In genomic region chr7:29140873-29141468, GRCh38 we compare ENCODE assay signal across 19 cellular contexts. TPM values are rescaled to one million over a fixed set of nuclear protein-coding genes. Genes with fewer than 3 reads are reported as not detected.
A peak's percentile ranks its signal among the peaks of the same experiment; 100 is the strongest.
DNase-seq lines count a peak whose midpoint lies in the region; ATAC-seq, FAIRE-seq and TF ChIP-seq lines count a peak whose summit lies in the region.
"Had no signal": no experiment of that assay in that cellular context is flagged by ENCODE, and none has a peak within 500 bp of the region (broad histone marks: within the 10 kb centered on the region; RNA-seq: fewer than 3 reads in every experiment).

No MANE protein-coding gene starts in this region.

- H3K4me2 ChIP-seq in K562 (ENCODE audit: insufficient read depth, low read length): no peak overlapping the region

- no peak for TF ChIP-seq EP300 in K562 (IDR thresholded peaks at IDR 0.05; ENCODE audit: low read length)

- H4K20me1 ChIP-seq in K562 (replicated peaks; ENCODE audit: control insufficient read depth, insufficient read depth, low read length): no peaks in the 10 kb centered on the region; the same call in 1 of the 2 replicates

- H3K9me3 Mint-ChIP-seq in activated naive CD4-positive, alpha-beta T cell treated with anti-CD3 and anti-CD28 coated beads, Interleukin-2, amount 50 U/mL, for 72 hours: peaks cover 0 to 3% of the 10 kb centered on the region in 2 donors
- H3K9me3 Mint-ChIP-seq: activated T-helper 17 cell treated with anti-CD3 and anti-CD28 coated beads, Interleukin-2, amount 50 U/mL, for 72 hours; effector memory CD8-positive, alpha-beta T cell had no signal

- TF ChIP-seq CTCF in K562 (IDR thresholded peaks at IDR 0.05 in 2 of 3, conservative IDR thresholded peaks at IDR 0.05 in 1 of 3; ENCODE audit: insufficient read depth in 2 of 3, low read depth in 1 of 3, low read length in 3 of 3): no peak

- BruUV-seq in K562 (replicated peaks; lab: Mats Ljungman, UMichigan): no TSS peak

- H3K27me3 ChIP-seq in K562 (ENCODE audit: control insufficient read depth in 2 of 2, insufficient read depth in 2 of 2, low read length in 2 of 2): peaks cover 0 to 4% of the 10 kb centered on the region in 2 experiments; a peak in 2 of 5 replicates

- in situ Hi-C loops in K562 (cut with MboI): no loop called here

- H3K9ac ChIP-seq in K562 (ENCODE audit: insufficient read depth in 1 of 2, low read depth in 2 of 2, low read length in 2 of 2): no peak overlapping the region

- H3K9me3 ChIP-seq in K562 (replicated peaks; ENCODE audit: control insufficient read depth, insufficient read depth, low read depth, low read length): no peaks in the 10 kb centered on the region
- H3K9me3 ChIP-seq: sigmoid colon had no signal

- intact Hi-C loops in K562 (cut with micrococcal nuclease): no loop called here

- no peak for TF ChIP-seq POLR2A in K562 (conservative IDR thresholded peaks at IDR 0.05)
- no peak for TF ChIP-seq POLR2A in GM12891 (IDR thresholded peaks at IDR 0.05; ENCODE audit: low read depth, low read length)

- no peak for FAIRE-seq in K562 (lab: Jason Lieb, UNC)
- FAIRE-seq in GM12891 (lab: Jason Lieb, UNC): no peak
- no peak for FAIRE-seq in HTR-8/SVneo (lab: Jason Lieb, UNC)
- FAIRE-seq: kidney, RCC 7860 had no signal

- POLR2A ChIA-PET in K562 (lab: Yijun Ruan, JAX): no interaction called here

- no peak overlapping the region for H3K4me3 ChIP-seq in K562
- H3K4me3 ChIP-seq: cardiac muscle cell, sigmoid colon had no signal

- no peak overlapping the region for H2AFZ ChIP-seq in K562 (ENCODE audit: low read depth, low read length)

- peak; percentile 60 for DNase-seq in Ammon's horn (ENCODE audit: low spot score)
- peak; percentile 71 for DNase-seq in MV-4-11 (lab: John Stamatoyannopoulos, UW)
- DNase-seq in K562 (ENCODE audit: extremely low read depth in 1 of 4, low spot score in 3 of 4): no peak
- DNase-seq in medulla oblongata (ENCODE audit: extremely low spot score): peak; percentile 52
- no peak for DNase-seq in activated CD4-positive, CD25-positive, alpha-beta regulatory T cell (lab: John Stamatoyannopoulos, UW)
- no peak for DNase-seq in GM12891 (ENCODE audit: insufficient read length, low spot score)
- DNase-seq in activated naive CD4-positive, alpha-beta T cell treated with anti-CD3 and anti-CD28 coated beads, Interleukin-2, amount 50 U/mL, for 72 hours (ENCODE audit: low spot score in 2 of 2): no peak
- no peak for DNase-seq in HTR-8/SVneo (ENCODE audit: insufficient read length, low spot score)
- DNase-seq: activated CD8-positive, alpha-beta memory T cell treated with anti-CD3 and anti-CD28 coated beads for 24 hours; effector memory CD8-positive, alpha-beta T cell; kidney; NCI-H1105 treated with DMSO at 0.1 percent for 48 hours; NCI-H526; sigmoid colon; stimulated activated CD4-positive, alpha-beta T cell treated with anti-CD3 and anti-CD28 coated beads, Interleukin-2, amount 100 ng/mL, for 48 hours; T-cell had no signal

- H3K4me1 ChIP-seq in K562 (replicated peaks in 1 of 2; ENCODE audit: control insufficient read depth in 2 of 2, insufficient read depth in 2 of 2, low read length in 2 of 2): no peaks in the 10 kb centered on the region

- no peak overlapping the region for H3K27ac Mint-ChIP-seq in activated naive CD4-positive, alpha-beta T cell treated with anti-CD3 and anti-CD28 coated beads, Interleukin-2, amount 50 U/mL, for 72 hours
- H3K27ac Mint-ChIP-seq: activated T-helper 17 cell treated with anti-CD3 and anti-CD28 coated beads, Interleukin-2, amount 50 U/mL, for 72 hours; effector memory CD8-positive, alpha-beta T cell; T-cell had no signal

- H3K9me1 ChIP-seq in K562 (ENCODE audit: control insufficient read depth, insufficient read depth, low read length): no peaks in the 10 kb centered on the region

- no peak for TF ChIP-seq RAD21 in K562 (CRISPR knock-in tag; conservative IDR thresholded peaks at IDR 0.05 in 1 of 2, IDR thresholded peaks at IDR 0.05 in 1 of 2)

- ATAC-seq in K562: no peak
- ATAC-seq in activated naive CD4-positive, alpha-beta T cell treated with anti-CD3 and anti-CD28 coated beads, Interleukin-2, amount 50 U/mL, for 72 hours: no peak
- ATAC-seq: activated T-helper 17 cell treated with anti-CD3 and anti-CD28 coated beads, Interleukin-2, amount 50 U/mL, for 72 hours; effector memory CD8-positive, alpha-beta T cell; T-cell had no signal

- no peaks in the 10 kb centered on the region for H3K36me3 Mint-ChIP-seq in activated naive CD4-positive, alpha-beta T cell treated with anti-CD3 and anti-CD28 coated beads, Interleukin-2, amount 50 U/mL, for 72 hours
- H3K36me3 Mint-ChIP-seq: T-cell had no signal

- no peak overlapping the region for H3K27ac ChIP-seq in K562 (ENCODE audit: extremely low read depth, low read depth, low read length)
- H3K27ac ChIP-seq: cardiac muscle cell, sigmoid colon had no signal

- CTCF ChIA-PET in K562 (lab: Yijun Ruan, JAX; ENCODE audit: low intra/inter-chr PET ratio): no interaction called here

- 0% methylated on average over 7 of the region's 7 CpGs for WGBS in K562 (ENCODE audit: insufficient coverage, low coverage, missing lambda C conversion rate)

- no peaks in the 10 kb centered on the region for H3K79me2 ChIP-seq in K562 (ENCODE audit: control insufficient read depth, insufficient read depth, low read length)

- H3K36me3 ChIP-seq in K562 (ENCODE audit: control insufficient read depth, insufficient read depth, low read length): no peaks in the 10 kb centered on the region
- H3K36me3 ChIP-seq: cardiac muscle cell, sigmoid colon had no signal

TF ChIP-seq in K562, 482 proteins besides CTCF, POLR2A, EP300 and RAD21:
- TF ChIP-seq CEBPB (tag; IDR thresholded peaks at IDR 0.05): peak; percentile 29; the same call in 1 of the 2 replicates
- TF ChIP-seq IRF2 (CRISPR knock-in tag; IDR thresholded peaks at IDR 0.05): no peak
- TF ChIP-seq SNIP1 (IDR thresholded peaks at IDR 0.05; ENCODE audit: low read depth): no peak
- no peak for TF ChIP-seq CSDE1 (IDR thresholded peaks at IDR 0.05)
- no peak for TF ChIP-seq RNF2 (IDR thresholded peaks at IDR 0.05)
TF ChIP-seq in K562: peak in this region for 1.

TF ChIP-seq in GM12891, 5 proteins besides CTCF, POLR2A, EP300 and RAD21:
- TF ChIP-seq POU2F2 (IDR thresholded peaks at IDR 0.05; ENCODE audit: low read depth, low read length) (no peak), PAX5 (IDR thresholded peaks at IDR 0.05; ENCODE audit: insufficient read depth, low read length, severe bottlenecking) (no peak), POLR2AphosphoS5 (IDR thresholded peaks at IDR 0.05; ENCODE audit: low read depth, low read length) (no peak), TAF1 (IDR thresholded peaks at IDR 0.05; ENCODE audit: low read depth, low read length) (no peak)

RNA-seq across cellular contexts. Expression of gene CPVL, which starts 5.4 kb away (rescaled TPM):
- total RNA-seq in K562 (2011; cell fraction: chromatin; rRNA removed; ENCODE audit: low replicate concordance): 0.60 and 0.93 TPM in 2 replicates
- total RNA-seq in K562 (2011; cell fraction: nucleolus; rRNA removed): 1.0 and 1.7 TPM in 2 replicates
- 0.61 and 1.0 TPM in 2 replicates for total RNA-seq in K562 (2011; cell fraction: nucleoplasm; rRNA removed)
- 1.0 and 1.5 TPM in 2 replicates for total RNA-seq in K562 (2014; rRNA removed)
- 1.6 and 1.7 TPM in 2 replicates for total RNA-seq in K562 (2014; rRNA removed; fragmentation: Illumina TruSeq; extraction: Trizol)
- total RNA-seq in K562 (2015; rRNA removed; fragmentation: Illumina TruSeq; extraction: Trizol): 1.2 and 1.5 TPM in 2 replicates
- total RNA-seq in K562 (2021): 1.1 and 2.0 TPM in 2 replicates
- polyA plus RNA-seq in K562 (2011; rRNA removed): 0.89 and 68.1 TPM in 2 replicates
- 0.83 and 63.6 TPM in 2 replicates for polyA plus RNA-seq in K562 (2011; cell fraction: cytosol; rRNA removed)
- polyA plus RNA-seq in K562 (2011; cell fraction: nucleus; rRNA removed): 0.55 and 23.6 TPM in 2 replicates
- 0.91 and 0.97 TPM in 2 replicates for polyA plus RNA-seq in K562 (2012)
- polyA plus RNA-seq in K562 (2014; fragmentation: Illumina TruSeq; extraction: Trizol): 0.75 and 1.1 TPM in 2 replicates
- 1 to 10 TPM; 2.1 to 2.4 TPM for polyA plus RNA-seq in K562 (2014; fragmentation: Nextera tagmentation; extraction: Ambion mirVana)
- polyA plus RNA-seq in K562 (2014; rRNA removed): 1.0 and 1.5 TPM in 2 replicates
- 0.95 and 53.7 TPM in 2 replicates for polyA minus RNA-seq in K562 (2011; rRNA and poly(A)+ RNA removed)
- 22.5 TPM in 1 of 2 replicates, not detected in the other for polyA minus RNA-seq in K562 (2011; cell fraction: cytosol; rRNA and poly(A)+ RNA removed)
- polyA minus RNA-seq in K562 (2011; cell fraction: nucleus; rRNA and poly(A)+ RNA removed): 18.5 TPM in 1 of 2 replicates, not detected in the other
- polyA plus RNA-seq in GM12891 (2012; ENCODE audit: low read depth, missing spikeins): not detected
- total RNA-seq in activated naive CD4-positive, alpha-beta T cell treated with anti-CD3 and anti-CD28 coated beads, Interleukin-2, amount 50 U/mL, for 72 hours: not detected

RNA-seq across cellular contexts. Expression of gene CHN2, which starts 53.6 kb away (rescaled TPM):
- not detected in 2 replicates for total RNA-seq in K562 (2011; cell fraction: chromatin; rRNA removed; ENCODE audit: low replicate concordance)
- not detected in 2 replicates for total RNA-seq in K562 (2011; cell fraction: nucleolus; rRNA removed)
- 1.5 TPM in 1 of 2 replicates, not detected in the other for total RNA-seq in K562 (2011; cell fraction: nucleoplasm; rRNA removed)
- total RNA-seq in K562 (2014; rRNA removed): 0.41 and 2.1 TPM in 2 replicates
- 0.29 and 0.33 TPM in 2 replicates for total RNA-seq in K562 (2014; rRNA removed; fragmentation: Illumina TruSeq; extraction: Trizol)
- 0.29 and 0.94 TPM in 2 replicates for total RNA-seq in K562 (2015; rRNA removed; fragmentation: Illumina TruSeq; extraction: Trizol)
- 0.38 and 0.44 TPM in 2 replicates for total RNA-seq in K562 (2021)
- 4.3 TPM in 1 of 2 replicates, not detected in the other for polyA plus RNA-seq in K562 (2011; rRNA removed)
- 2.4 TPM in 1 of 2 replicates, not detected in the other for polyA plus RNA-seq in K562 (2011; cell fraction: cytosol; rRNA removed)
- polyA plus RNA-seq in K562 (2011; cell fraction: nucleus; rRNA removed): 5.2 TPM in 1 of 2 replicates, not detected in the other
- polyA plus RNA-seq in K562 (2012): 0.18 and 0.26 TPM in 2 replicates
- polyA plus RNA-seq in K562 (2014; fragmentation: Illumina TruSeq; extraction: Trizol): 0.15 and 0.21 TPM in 2 replicates
- under 1 TPM; 0.13 to 0.32 TPM for polyA plus RNA-seq in K562 (2014; fragmentation: Nextera tagmentation; extraction: Ambion mirVana)
- polyA plus RNA-seq in K562 (2014; rRNA removed): 0.12 TPM in 1 of 2 replicates, not detected in the other
- polyA minus RNA-seq in K562 (2011; rRNA and poly(A)+ RNA removed): 0.56 and 7.5 TPM in 2 replicates
- 4.1 TPM in 1 of 2 replicates, not detected in the other for polyA minus RNA-seq in K562 (2011; cell fraction: cytosol; rRNA and poly(A)+ RNA removed)
- 10.6 TPM in 1 of 2 replicates, not detected in the other for polyA minus RNA-seq in K562 (2011; cell fraction: nucleus; rRNA and poly(A)+ RNA removed)
- polyA plus RNA-seq in GM12891 (2012; ENCODE audit: low read depth, missing spikeins): not detected
- total RNA-seq in activated naive CD4-positive, alpha-beta T cell treated with anti-CD3 and anti-CD28 coated beads, Interleukin-2, amount 50 U/mL, for 72 hours: under 1 TPM in 1 of 2 donors, not detected in 1; 0.59 TPM

Comparison
In these comparisons a context has a peak if more than half of its experiments do, and no peak if none do; other contexts are left out.
1. DNase-seq: peak in Ammon's horn (single experiment), MV-4-11 (single experiment) and medulla oblongata (single experiment); none in K562 (0 of 4), activated CD4-positive, CD25-positive, alpha-beta regulatory T cell (0 of 4), GM12891 (single experiment), activated naive CD4-positive, alpha-beta T cell treated with anti-CD3 and anti-CD28 coated beads, Interleukin-2, amount 50 U/mL, for 72 hours (0 of 2) and HTR-8/SVneo (single experiment).